Comparison of ENCODE assay signal across 13 cellular contexts in the genomic region with DNA sequence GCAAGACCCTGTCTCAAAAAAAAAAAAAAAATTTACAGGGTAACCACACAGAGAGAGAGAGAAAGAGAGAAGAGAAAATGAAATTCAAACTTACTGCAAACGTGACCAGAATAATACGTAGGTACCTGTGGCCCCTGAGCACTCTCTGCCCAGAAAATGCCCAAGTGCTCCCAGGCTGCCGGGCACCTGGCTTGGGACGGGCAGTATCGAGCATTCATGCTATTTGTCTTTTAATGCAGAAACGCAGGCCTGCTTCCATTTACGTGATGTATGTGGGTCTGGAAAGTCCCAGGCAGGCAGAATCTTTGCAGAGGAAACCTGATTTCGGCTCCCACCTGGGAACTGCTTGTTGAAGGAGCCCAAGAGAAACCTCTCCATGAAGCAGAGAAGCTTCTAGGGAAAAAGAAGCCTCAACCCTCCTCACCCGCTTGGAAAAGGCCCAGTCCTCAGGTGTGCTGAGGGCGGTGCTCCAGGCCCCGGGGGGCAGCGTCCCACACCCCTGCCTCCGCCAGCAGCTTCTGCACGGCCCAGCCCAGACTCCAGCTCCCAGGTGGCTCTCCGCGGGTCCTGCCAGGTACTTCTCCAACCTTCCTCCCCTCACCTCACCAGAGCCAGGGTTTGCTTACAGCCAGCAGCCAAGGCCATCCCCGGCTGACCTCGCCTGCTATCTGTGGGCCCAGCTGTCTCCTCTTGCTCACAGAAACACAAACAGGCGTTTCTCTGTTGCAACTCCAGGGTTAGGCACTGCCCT. TPM values are rescaled to one million over a fixed set of nuclear protein-coding genes. Genes with fewer than 3 reads are reported as not detected.
DNase-seq lines count a peak whose midpoint lies in the region; ATAC-seq and TF ChIP-seq lines count a peak whose summit lies in the region.
"Had no signal": no experiment of that assay in that cellular context is flagged by ENCODE, and none has a peak within 500 bp of the region (broad histone marks: within the 10 kb centered on the region; RNA-seq: fewer than 3 reads in every experiment).

No MANE protein-coding gene starts in this region.

- peak; percentile 5 for DNase-seq in NCI-H2196 treated with DMSO at 0.1 percent for 48 hours (lab: John Stamatoyannopoulos, UW; ENCODE audit: unreplicated experiment)
- DNase-seq in cardiac septum (ENCODE audit: low spot score) = peak; percentile 67
- no peak for DNase-seq in nephron progenitor cell
- no peak for DNase-seq in NCI-H2107 (lab: John Stamatoyannopoulos, UW)
- no peak for DNase-seq in CD8-positive, alpha-beta memory T cell
- no peak for DNase-seq in DMS79 treated with DMSO at 0.1 percent for 48 hours (lab: John Stamatoyannopoulos, UW)
- DNase-seq: activated CD4-positive, alpha-beta T cell treated with anti-CD3 and anti-CD28 coated beads, Interleukin-2, amount 50 U/mL, for 48 hours; MM.1S; NCI-H524; uterus had no signal

- H3K9me3 Mint-ChIP-seq in nephron progenitor cell = no peaks in the 10 kb centered on the region
- no peaks in the 10 kb centered on the region for H3K9me3 Mint-ChIP-seq in CD8-positive, alpha-beta memory T cell

- H3K27me3 Mint-ChIP-seq in nephron progenitor cell (ENCODE audit: low read depth, poor library complexity) = peaks cover 28% of the 10 kb centered on the region
- H3K27me3 Mint-ChIP-seq in CD8-positive, alpha-beta memory T cell = peaks cover 8 to 31% of the 10 kb centered on the region in 2 donors

- H3K4me1 Mint-ChIP-seq in nephron progenitor cell = peaks cover 63% of the 10 kb centered on the region
- peaks cover 0 to 27% (median 12%) of the 10 kb centered on the region in 3 donors for H3K4me1 Mint-ChIP-seq in CD8-positive, alpha-beta memory T cell

- peaks cover 77% of the 10 kb centered on the region for H3K4me1 ChIP-seq in BLaER1
- peaks cover 11% of the 10 kb centered on the region for H3K4me1 ChIP-seq in CD8-positive, alpha-beta memory T cell (ENCODE audit: insufficient read depth, low read length)
- H3K4me1 ChIP-seq: uterus had no signal

- ATAC-seq in GM21526 (IDR thresholded peaks at IDR 0.05; ENCODE audit: low FRiP score, unreplicated experiment) = no peak

- H3K4me2 ChIP-seq in BLaER1 = peak overlapping the region; percentile 94

- no peak for TF ChIP-seq CTCF in nephron progenitor cell (IDR thresholded peaks at IDR 0.05)

- H3K27me3 ChIP-seq in BLaER1 = peaks cover 15% of the 10 kb centered on the region; the same call in 1 of the 2 replicates
- no peaks in the 10 kb centered on the region for H3K27me3 ChIP-seq in CD8-positive, alpha-beta memory T cell (ENCODE audit: insufficient read depth, low read length, poor library complexity, severe bottlenecking)
- H3K27me3 ChIP-seq: uterus had no signal

- no peaks in the 10 kb centered on the region for H3K36me3 Mint-ChIP-seq in nephron progenitor cell (ENCODE audit: low read depth)
- H3K36me3 Mint-ChIP-seq in CD8-positive, alpha-beta memory T cell = no peaks in the 10 kb centered on the region

- intact Hi-C loops in cardiac septum (cut with DNase I) = no loop called here

- peaks cover 14% of the 10 kb centered on the region; the same call in 1 of the 2 replicates for H4K20me1 ChIP-seq in BLaER1

- CTCF ChIA-PET in CD8-positive, alpha-beta memory T cell (lab: Charles Lee) = no interaction called here

- POLR2A ChIA-PET in CD8-positive, alpha-beta memory T cell (lab: Charles Lee) = interaction anchor here (0.5 kb wide), 1 partner anchor 320 kb away, joined by 6 read pairs; no protein-coding TSS in a partner anchor

- peak overlapping the region; percentile 83 for H3K27ac ChIP-seq in BLaER1
- no peak overlapping the region for H3K27ac ChIP-seq in CD8-positive, alpha-beta memory T cell (ENCODE audit: low read depth, low read length)
- H3K27ac ChIP-seq: uterus had no signal

- no peaks in the 10 kb centered on the region for H3K36me3 ChIP-seq in BLaER1
- H3K36me3 ChIP-seq in CD8-positive, alpha-beta memory T cell (ENCODE audit: insufficient read depth, low read length) = no peaks in the 10 kb centered on the region
- H3K36me3 ChIP-seq: uterus had no signal

- peak overlapping the region; percentile 58; the same call in 1 of the 2 replicates for H3K4me3 ChIP-seq in BLaER1
- H3K4me3 ChIP-seq in CD8-positive, alpha-beta memory T cell (ENCODE audit: low read length) = no peak overlapping the region
- H3K4me3 ChIP-seq: GM12878, uterus had no signal

- peak overlapping the region; percentile 74 for H3K9ac ChIP-seq in BLaER1

- H3K4me3 Mint-ChIP-seq in nephron progenitor cell = peak overlapping the region; percentile 44
- no peak overlapping the region for H3K4me3 Mint-ChIP-seq in CD8-positive, alpha-beta memory T cell

- H3K9me3 ChIP-seq in BLaER1 = peaks cover 8% of the 10 kb centered on the region
- no peaks in the 10 kb centered on the region for H3K9me3 ChIP-seq in CD8-positive, alpha-beta memory T cell (ENCODE audit: low read length)
- H3K9me3 ChIP-seq: uterus had no signal

- peak overlapping the region; percentile 78 for H3K27ac Mint-ChIP-seq in nephron progenitor cell
- H3K27ac Mint-ChIP-seq in CD8-positive, alpha-beta memory T cell = peak overlapping the region in 2 of 8 donors; percentile 60 to 81

RNA-seq across cellular contexts. Expression of a gene that starts 14.0 kb away (rescaled TPM):
- total RNA-seq in cardiac septum = 5.5 TPM
- 1 to 10 TPM in 1 of 2 experiments, under 1 TPM in 1; 0.91 to 2.0 TPM for total RNA-seq in CD8-positive, alpha-beta memory T cell
- polyA plus RNA-seq in CD8-positive, alpha-beta memory T cell = 3.7 TPM

Comparison
In these comparisons a context has a peak if more than half of its experiments do, and no peak if none do; other contexts are left out.
1. DNase-seq: peak in NCI-H2196 treated with DMSO at 0.1 percent for 48 hours (single experiment) and cardiac septum (single experiment); none in nephron progenitor cell (single experiment), NCI-H2107 (single experiment), CD8-positive, alpha-beta memory T cell (0 of 5) and DMS79 treated with DMSO at 0.1 percent for 48 hours (single experiment).